ENCODE assay signal across 1 cellular context in genomic region chr17:17839792-17840707, GRCh38.
TF ChIP-seq lines count a peak whose summit lies in the region.

No MANE protein-coding gene starts in this region.

TF ChIP-seq in K562, 482 proteins besides CTCF, POLR2A, EP300 and RAD21 (continued from another document and continues in another):
- TF ChIP-seq ETS2 (tag; IDR thresholded peaks at IDR 0.05; ENCODE audit: borderline replicate concordance, poor library complexity, severe bottlenecking) (no peak), ZBED1 (IDR thresholded peaks at IDR 0.05) (no peak), CTBP1 (IDR thresholded peaks at IDR 0.05; ENCODE audit: borderline replicate concordance) (peak; percentile 89), LARP7 (IDR thresholded peaks at IDR 0.05) (no peak), ZNF695 (CRISPR knock-in tag; IDR thresholded peaks at IDR 0.05) (no peak), NCOR1 (IDR thresholded peaks at IDR 0.05) (peak; percentile 8; the same call in 1 of the 2 replicates), ZNF232 (CRISPR knock-in tag; IDR thresholded peaks at IDR 0.05) (no peak), KAT8 (IDR thresholded peaks at IDR 0.05; ENCODE audit: low read depth) (no peak), CSDE1 (IDR thresholded peaks at IDR 0.05) (no peak), BRF1 (IDR thresholded peaks at IDR 0.05; ENCODE audit: borderline replicate concordance, extremely low read depth, insufficient read length) (no peak), MEF2D (tag; conservative IDR thresholded peaks at IDR 0.05; ENCODE audit: low read depth) (no peak), CREM (IDR thresholded peaks at IDR 0.05; ENCODE audit: low read depth) (peak; percentile 64), CHD2 (IDR thresholded peaks at IDR 0.05; ENCODE audit: low read depth, low read length) (no peak), CHD1 (IDR thresholded peaks at IDR 0.05; ENCODE audit: low read length) (peak; percentile 45), GABPA (tag; conservative IDR thresholded peaks at IDR 0.05; ENCODE audit: low read depth) (peak; percentile 89), ETS1 (conservative IDR thresholded peaks at IDR 0.05; ENCODE audit: control insufficient read depth, low read depth, low read length) (no peak), CHCHD3 (CRISPR knock-in tag; IDR thresholded peaks at IDR 0.05) (no peak), MEF2A (IDR thresholded peaks at IDR 0.05; ENCODE audit: control insufficient read depth, low read depth, low read length) (no peak), NFXL1 (CRISPR knock-in tag; IDR thresholded peaks at IDR 0.05) (no peak), MCM7 (IDR thresholded peaks at IDR 0.05) (no peak), RREB1 (CRISPR knock-in tag; IDR thresholded peaks at IDR 0.05) (peak; percentile 78), ZNF449 (CRISPR knock-in tag; IDR thresholded peaks at IDR 0.05) (peak; percentile 52; the same call in 1 of the 2 replicates), NCOA4 (IDR thresholded peaks at IDR 0.05; ENCODE audit: partially characterized antibody) (no peak), PURB (CRISPR knock-in tag; IDR thresholded peaks at IDR 0.05; ENCODE audit: low read depth) (no peak), CREB1 (IDR thresholded peaks at IDR 0.05) (peak; percentile 67), CREB1 (CRISPR knock-in tag; IDR thresholded peaks at IDR 0.05) (peak; percentile 66; the same call in 1 of the 2 replicates), RAD51 (IDR thresholded peaks at IDR 0.05; ENCODE audit: borderline replicate concordance, low read depth) (peak; percentile 47; the same call in 1 of the 2 replicates), ZNF77 (CRISPR knock-in tag; IDR thresholded peaks at IDR 0.05) (no peak), SMARCA5 (IDR thresholded peaks at IDR 0.05) (peak; percentile 97), NFYB (IDR thresholded peaks at IDR 0.05; ENCODE audit: extremely low read depth, insufficient read length) (peak; percentile 39), U2AF2 (optimal IDR thresholded peaks at IDR 0.05; ENCODE audit: low read depth, low read length) (no peak)
- TF ChIP-seq, protein P1, sequence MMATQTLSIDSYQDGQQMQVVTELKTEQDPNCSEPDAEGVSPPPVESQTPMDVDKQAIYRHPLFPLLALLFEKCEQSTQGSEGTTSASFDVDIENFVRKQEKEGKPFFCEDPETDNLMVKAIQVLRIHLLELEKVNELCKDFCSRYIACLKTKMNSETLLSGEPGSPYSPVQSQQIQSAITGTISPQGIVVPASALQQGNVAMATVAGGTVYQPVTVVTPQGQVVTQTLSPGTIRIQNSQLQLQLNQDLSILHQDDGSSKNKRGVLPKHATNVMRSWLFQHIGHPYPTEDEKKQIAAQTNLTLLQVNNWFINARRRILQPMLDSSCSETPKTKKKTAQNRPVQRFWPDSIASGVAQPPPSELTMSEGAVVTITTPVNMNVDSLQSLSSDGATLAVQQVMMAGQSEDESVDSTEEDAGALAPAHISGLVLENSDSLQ (IDR thresholded peaks at IDR 0.05): no peak
- TF ChIP-seq, protein P2, sequence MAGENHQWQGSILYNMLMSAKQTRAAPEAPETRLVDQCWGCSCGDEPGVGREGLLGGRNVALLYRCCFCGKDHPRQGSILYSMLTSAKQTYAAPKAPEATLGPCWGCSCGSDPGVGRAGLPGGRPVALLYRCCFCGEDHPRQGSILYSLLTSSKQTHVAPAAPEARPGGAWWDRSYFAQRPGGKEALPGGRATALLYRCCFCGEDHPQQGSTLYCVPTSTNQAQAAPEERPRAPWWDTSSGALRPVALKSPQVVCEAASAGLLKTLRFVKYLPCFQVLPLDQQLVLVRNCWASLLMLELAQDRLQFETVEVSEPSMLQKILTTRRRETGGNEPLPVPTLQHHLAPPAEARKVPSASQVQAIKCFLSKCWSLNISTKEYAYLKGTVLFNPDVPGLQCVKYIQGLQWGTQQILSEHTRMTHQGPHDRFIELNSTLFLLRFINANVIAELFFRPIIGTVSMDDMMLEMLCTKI (IDR thresholded peaks at IDR 0.05; ENCODE audit: partially characterized antibody): no peak
- TF ChIP-seq, protein P3, sequence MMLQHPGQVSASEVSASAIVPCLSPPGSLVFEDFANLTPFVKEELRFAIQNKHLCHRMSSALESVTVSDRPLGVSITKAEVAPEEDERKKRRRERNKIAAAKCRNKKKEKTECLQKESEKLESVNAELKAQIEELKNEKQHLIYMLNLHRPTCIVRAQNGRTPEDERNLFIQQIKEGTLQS (IDR thresholded peaks at IDR 0.05): no peak
- TF ChIP-seq, protein P3 (CRISPR knock-in tag; conservative IDR thresholded peaks at IDR 0.05): no peak
- TF ChIP-seq, protein P4, sequence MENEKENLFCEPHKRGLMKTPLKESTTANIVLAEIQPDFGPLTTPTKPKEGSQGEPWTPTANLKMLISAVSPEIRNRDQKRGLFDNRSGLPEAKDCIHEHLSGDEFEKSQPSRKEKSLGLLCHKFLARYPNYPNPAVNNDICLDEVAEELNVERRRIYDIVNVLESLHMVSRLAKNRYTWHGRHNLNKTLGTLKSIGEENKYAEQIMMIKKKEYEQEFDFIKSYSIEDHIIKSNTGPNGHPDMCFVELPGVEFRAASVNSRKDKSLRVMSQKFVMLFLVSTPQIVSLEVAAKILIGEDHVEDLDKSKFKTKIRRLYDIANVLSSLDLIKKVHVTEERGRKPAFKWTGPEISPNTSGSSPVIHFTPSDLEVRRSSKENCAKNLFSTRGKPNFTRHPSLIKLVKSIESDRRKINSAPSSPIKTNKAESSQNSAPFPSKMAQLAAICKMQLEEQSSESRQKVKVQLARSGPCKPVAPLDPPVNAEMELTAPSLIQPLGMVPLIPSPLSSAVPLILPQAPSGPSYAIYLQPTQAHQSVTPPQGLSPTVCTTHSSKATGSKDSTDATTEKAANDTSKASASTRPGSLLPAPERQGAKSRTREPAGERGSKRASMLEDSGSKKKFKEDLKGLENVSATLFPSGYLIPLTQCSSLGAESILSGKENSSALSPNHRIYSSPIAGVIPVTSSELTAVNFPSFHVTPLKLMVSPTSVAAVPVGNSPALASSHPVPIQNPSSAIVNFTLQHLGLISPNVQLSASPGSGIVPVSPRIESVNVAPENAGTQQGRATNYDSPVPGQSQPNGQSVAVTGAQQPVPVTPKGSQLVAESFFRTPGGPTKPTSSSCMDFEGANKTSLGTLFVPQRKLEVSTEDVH (IDR thresholded peaks at IDR 0.05; ENCODE audit: low read depth, partially characterized antibody): no peak
- TF ChIP-seq, protein P5, sequence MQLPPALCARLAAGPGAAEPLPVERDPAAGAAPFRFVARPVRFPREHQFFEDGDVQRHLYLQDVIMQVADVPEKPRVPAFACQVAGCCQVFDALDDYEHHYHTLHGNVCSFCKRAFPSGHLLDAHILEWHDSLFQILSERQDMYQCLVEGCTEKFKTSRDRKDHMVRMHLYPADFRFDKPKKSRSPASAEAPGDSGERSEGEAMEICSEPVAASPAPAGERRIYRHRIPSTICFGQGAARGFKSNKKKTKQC (CRISPR knock-in tag; IDR thresholded peaks at IDR 0.05): peak; percentile 52; the same call in 1 of the 2 replicates
- TF ChIP-seq, protein P6, sequence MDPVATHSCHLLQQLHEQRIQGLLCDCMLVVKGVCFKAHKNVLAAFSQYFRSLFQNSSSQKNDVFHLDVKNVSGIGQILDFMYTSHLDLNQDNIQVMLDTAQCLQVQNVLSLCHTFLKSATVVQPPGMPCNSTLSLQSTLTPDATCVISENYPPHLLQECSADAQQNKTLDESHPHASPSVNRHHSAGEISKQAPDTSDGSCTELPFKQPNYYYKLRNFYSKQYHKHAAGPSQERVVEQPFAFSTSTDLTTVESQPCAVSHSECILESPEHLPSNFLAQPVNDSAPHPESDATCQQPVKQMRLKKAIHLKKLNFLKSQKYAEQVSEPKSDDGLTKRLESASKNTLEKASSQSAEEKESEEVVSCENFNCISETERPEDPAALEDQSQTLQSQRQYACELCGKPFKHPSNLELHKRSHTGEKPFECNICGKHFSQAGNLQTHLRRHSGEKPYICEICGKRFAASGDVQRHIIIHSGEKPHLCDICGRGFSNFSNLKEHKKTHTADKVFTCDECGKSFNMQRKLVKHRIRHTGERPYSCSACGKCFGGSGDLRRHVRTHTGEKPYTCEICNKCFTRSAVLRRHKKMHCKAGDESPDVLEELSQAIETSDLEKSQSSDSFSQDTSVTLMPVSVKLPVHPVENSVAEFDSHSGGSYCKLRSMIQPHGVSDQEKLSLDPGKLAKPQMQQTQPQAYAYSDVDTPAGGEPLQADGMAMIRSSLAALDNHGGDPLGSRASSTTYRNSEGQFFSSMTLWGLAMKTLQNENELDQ (CRISPR knock-in tag; IDR thresholded peaks at IDR 0.05; ENCODE audit: borderline replicate concordance): no peak
- TF ChIP-seq, protein P7, sequence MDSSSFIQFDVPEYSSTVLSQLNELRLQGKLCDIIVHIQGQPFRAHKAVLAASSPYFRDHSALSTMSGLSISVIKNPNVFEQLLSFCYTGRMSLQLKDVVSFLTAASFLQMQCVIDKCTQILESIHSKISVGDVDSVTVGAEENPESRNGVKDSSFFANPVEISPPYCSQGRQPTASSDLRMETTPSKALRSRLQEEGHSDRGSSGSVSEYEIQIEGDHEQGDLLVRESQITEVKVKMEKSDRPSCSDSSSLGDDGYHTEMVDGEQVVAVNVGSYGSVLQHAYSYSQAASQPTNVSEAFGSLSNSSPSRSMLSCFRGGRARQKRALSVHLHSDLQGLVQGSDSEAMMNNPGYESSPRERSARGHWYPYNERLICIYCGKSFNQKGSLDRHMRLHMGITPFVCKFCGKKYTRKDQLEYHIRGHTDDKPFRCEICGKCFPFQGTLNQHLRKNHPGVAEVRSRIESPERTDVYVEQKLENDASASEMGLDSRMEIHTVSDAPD (CRISPR knock-in tag; IDR thresholded peaks at IDR 0.05): no peak
- TF ChIP-seq, protein P8, sequence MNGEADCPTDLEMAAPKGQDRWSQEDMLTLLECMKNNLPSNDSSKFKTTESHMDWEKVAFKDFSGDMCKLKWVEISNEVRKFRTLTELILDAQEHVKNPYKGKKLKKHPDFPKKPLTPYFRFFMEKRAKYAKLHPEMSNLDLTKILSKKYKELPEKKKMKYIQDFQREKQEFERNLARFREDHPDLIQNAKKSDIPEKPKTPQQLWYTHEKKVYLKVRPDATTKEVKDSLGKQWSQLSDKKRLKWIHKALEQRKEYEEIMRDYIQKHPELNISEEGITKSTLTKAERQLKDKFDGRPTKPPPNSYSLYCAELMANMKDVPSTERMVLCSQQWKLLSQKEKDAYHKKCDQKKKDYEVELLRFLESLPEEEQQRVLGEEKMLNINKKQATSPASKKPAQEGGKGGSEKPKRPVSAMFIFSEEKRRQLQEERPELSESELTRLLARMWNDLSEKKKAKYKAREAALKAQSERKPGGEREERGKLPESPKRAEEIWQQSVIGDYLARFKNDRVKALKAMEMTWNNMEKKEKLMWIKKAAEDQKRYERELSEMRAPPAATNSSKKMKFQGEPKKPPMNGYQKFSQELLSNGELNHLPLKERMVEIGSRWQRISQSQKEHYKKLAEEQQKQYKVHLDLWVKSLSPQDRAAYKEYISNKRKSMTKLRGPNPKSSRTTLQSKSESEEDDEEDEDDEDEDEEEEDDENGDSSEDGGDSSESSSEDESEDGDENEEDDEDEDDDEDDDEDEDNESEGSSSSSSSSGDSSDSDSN (IDR thresholded peaks at IDR 0.05; ENCODE audit: borderline replicate concordance in 1 of 2, low read depth in 2 of 2, low read length in 2 of 2): peak in 1 of 2 experiments; percentile 66; a peak in 1 of 4 replicates
